10 cellular contexts compared by ENCODE assay signal in the genomic region with DNA sequence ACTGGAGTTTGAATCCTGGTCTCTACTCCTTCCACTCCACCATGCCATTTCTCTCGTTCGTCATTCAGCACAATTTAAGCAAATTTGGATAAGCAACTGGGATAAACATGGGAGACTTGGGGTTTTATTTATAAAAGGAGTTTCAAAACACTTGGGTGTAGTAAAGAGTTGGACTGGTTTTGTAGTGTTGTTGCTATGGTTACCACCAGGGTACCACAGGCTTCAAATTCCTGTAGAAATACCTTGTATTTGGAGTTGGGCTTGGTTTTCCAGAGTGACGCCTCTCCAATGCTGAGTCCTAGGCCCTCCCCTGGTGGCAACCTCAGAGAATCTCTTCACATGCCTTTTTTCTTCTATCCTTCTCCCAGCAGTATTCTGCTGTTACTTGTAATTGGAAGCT. TPM values are rescaled to one million over a fixed set of nuclear protein-coding genes. Genes with fewer than 3 reads are reported as not detected.
"Had no signal": no experiment of that assay in that cellular context is flagged by ENCODE, and none has a peak within 500 bp of the region (broad histone marks: within the 10 kb centered on the region; RNA-seq: fewer than 3 reads in every experiment).

No MANE protein-coding gene starts in this region.

- FAIRE-seq: H1 had no signal

- H3K27ac ChIP-seq: GM23248, HL-60 had no signal

- H3K9ac ChIP-seq: GM23248 had no signal

- DNase-seq: GM23248, H7, HFFc6, IMR-90, KBM-7 had no signal

- H3K4me3 Mint-ChIP-seq: HFFc6 had no signal

- H3K9me3 Mint-ChIP-seq: HFFc6 had no signal

- H3K9me3 ChIP-seq: HAP-1 had no signal

- H3K4me3 ChIP-seq: GM23248, HAP-1 had no signal

- H3K27ac Mint-ChIP-seq: HFFc6 had no signal

- H3K36me3 ChIP-seq: HAP-1 had no signal

- ATAC-seq: HCT116 had no signal

- H2AFZ ChIP-seq: GM23248 had no signal

RNA-seq across cellular contexts. Expression of a gene that starts 27.9 kb away (rescaled TPM):
- total RNA-seq: GM23248, H1, H7, HFFc6, HT1080, IMR-90 had no signal
- polyA plus RNA-seq: GM23248, H1, IMR-90 had no signal
